In genomic region chr7:100171087-100171681, GRCh38 we compare ENCODE assay signal across 8 cellular contexts. TPM values are rescaled to one million over a fixed set of nuclear protein-coding genes. Genes with fewer than 3 reads are reported as not detected.
DNase-seq lines count a peak whose midpoint lies in the region; ATAC-seq and TF ChIP-seq lines count a peak whose summit lies in the region.
"Had no signal": no experiment of that assay in that cellular context is flagged by ENCODE, and none has a peak within 500 bp of the region (broad histone marks: within the 10 kb centered on the region; RNA-seq: fewer than 3 reads in every experiment).

No MANE protein-coding gene starts in this region.

- peaks cover 61% of the 10 kb centered on the region for H3K27me3 Mint-ChIP-seq in activated CD8-positive, alpha-beta memory T cell treated with anti-CD3 and anti-CD28 coated beads, Interleukin-2, amount 10 ng/mL, durations not matched to agents 7 days and 5 days
- peaks cover 25% of the 10 kb centered on the region for H3K27me3 Mint-ChIP-seq in glutamatergic neuron (ENCODE audit: unreplicated experiment)

- ATAC-seq in activated CD8-positive, alpha-beta memory T cell treated with anti-CD3 and anti-CD28 coated beads, Interleukin-2, amount 10 ng/mL, durations not matched to agents 7 days and 5 days = peak; percentile 82

- CTCF ChIA-PET in activated CD8-positive, alpha-beta memory T cell treated with anti-CD3 and anti-CD28 coated beads, Interleukin-2, amount 10 ng/mL, durations not matched to agents 7 days and 5 days (lab: Charles Lee) = interaction anchor here (0.6 to 1.2 kb wide), 4 partner anchors 11 to 40 kb away, joined by 3 to 6 read pairs (median 3); partner anchors contain the start of gene LAMTOR4

- TF ChIP-seq EP300 in tibial nerve (IDR thresholded peaks at IDR 0.05) = no peak

- H3K27me3 ChIP-seq in tibial nerve = peaks cover 0 to 12% of the 10 kb centered on the region in 2 donors

- peaks cover 0 to 47% (median 27%) of the 10 kb centered on the region in 4 donors for H3K4me1 ChIP-seq in tibial nerve

- no peaks in the 10 kb centered on the region for H3K36me3 ChIP-seq in tibial nerve

- peaks cover 49% of the 10 kb centered on the region for H3K4me1 Mint-ChIP-seq in activated CD8-positive, alpha-beta memory T cell treated with anti-CD3 and anti-CD28 coated beads, Interleukin-2, amount 10 ng/mL, durations not matched to agents 7 days and 5 days
- peaks cover 37% of the 10 kb centered on the region for H3K4me1 Mint-ChIP-seq in glutamatergic neuron (ENCODE audit: low read depth, unreplicated experiment)

- no peak for TF ChIP-seq POLR2A in tibial nerve (IDR thresholded peaks at IDR 0.05)

- no peak for TF ChIP-seq CTCF in glutamatergic neuron (IDR thresholded peaks at IDR 0.05; ENCODE audit: partially characterized antibody, unreplicated experiment)
- no peak for TF ChIP-seq CTCF in tibial nerve (IDR thresholded peaks at IDR 0.05)

- H3K4me3 ChIP-seq in tibial nerve = peak overlapping the region; percentile 22 to 51 (median 36)
- H3K4me3 ChIP-seq: lung had no signal

- no peaks in the 10 kb centered on the region for H3K9me3 ChIP-seq in tibial nerve

- H3K27ac Mint-ChIP-seq in activated CD8-positive, alpha-beta memory T cell treated with anti-CD3 and anti-CD28 coated beads, Interleukin-2, amount 10 ng/mL, durations not matched to agents 7 days and 5 days = no peak overlapping the region
- H3K27ac Mint-ChIP-seq in glutamatergic neuron (ENCODE audit: unreplicated experiment) = no peak overlapping the region

- no peaks in the 10 kb centered on the region for H3K9me3 Mint-ChIP-seq in activated CD8-positive, alpha-beta memory T cell treated with anti-CD3 and anti-CD28 coated beads, Interleukin-2, amount 10 ng/mL, durations not matched to agents 7 days and 5 days (ENCODE audit: low read depth)
- peaks cover 12% of the 10 kb centered on the region for H3K9me3 Mint-ChIP-seq in glutamatergic neuron (ENCODE audit: unreplicated experiment)

- no peak overlapping the region for H3K27ac ChIP-seq in tibial nerve
- H3K27ac ChIP-seq: C4-2B had no signal

- peak overlapping the region; percentile 18 for H3K4me3 Mint-ChIP-seq in activated CD8-positive, alpha-beta memory T cell treated with anti-CD3 and anti-CD28 coated beads, Interleukin-2, amount 10 ng/mL, durations not matched to agents 7 days and 5 days
- peak overlapping the region; percentile 88 for H3K4me3 Mint-ChIP-seq in glutamatergic neuron (ENCODE audit: unreplicated experiment)

- 11 to 21% methylated on average over 19 to 22 of the region's 61 CpGs for WGBS in tibial nerve, 2 donors

- peak; percentile 61 for DNase-seq in activated CD8-positive, alpha-beta memory T cell treated with anti-CD3 and anti-CD28 coated beads, Interleukin-2, amount 10 ng/mL, durations not matched to agents 7 days and 5 days
- no peak for DNase-seq in activated CD8-positive, alpha-beta memory T cell treated with anti-CD3 and anti-CD28 coated beads for 24 hours
- DNase-seq in glutamatergic neuron = peak; percentile 68
- DNase-seq in tibial nerve (ENCODE audit: low spot score in 2 of 2) = no peak
- no peak for DNase-seq in D341Med (ENCODE audit: low spot score)
- DNase-seq in stimulated activated CD8-positive, alpha-beta memory T cell treated with anti-CD3 and anti-CD28 coated beads, Interleukin-4, amount 100 ng/mL, for 48 hours = no peak

- H3K36me3 Mint-ChIP-seq in activated CD8-positive, alpha-beta memory T cell treated with anti-CD3 and anti-CD28 coated beads, Interleukin-2, amount 10 ng/mL, durations not matched to agents 7 days and 5 days = no peaks in the 10 kb centered on the region
- peaks cover 13% of the 10 kb centered on the region for H3K36me3 Mint-ChIP-seq in glutamatergic neuron (ENCODE audit: unreplicated experiment)

RNA-seq across cellular contexts. Expression of gene GAL3ST4, which starts 2.8 kb away (rescaled TPM):
- total RNA-seq in activated CD8-positive, alpha-beta memory T cell treated with anti-CD3 and anti-CD28 coated beads, Interleukin-2, amount 10 ng/mL, durations not matched to agents 7 days and 5 days = 1 to 10 TPM in 1 of 2 experiments, under 1 TPM in 1; 0.61 to 1.4 TPM
- total RNA-seq in glutamatergic neuron (ENCODE audit: unreplicated experiment) (30.9 TPM), tibial nerve (1 to 10 TPM; 2.7 to 8.3 (median 3.8) TPM)

RNA-seq across cellular contexts. Expression of gene GPC2, which starts 6.0 kb away (rescaled TPM):
- 1 to 10 TPM; 2.9 to 6.2 TPM for total RNA-seq in activated CD8-positive, alpha-beta memory T cell treated with anti-CD3 and anti-CD28 coated beads, Interleukin-2, amount 10 ng/mL, durations not matched to agents 7 days and 5 days
- total RNA-seq in glutamatergic neuron (ENCODE audit: unreplicated experiment) = 530 TPM
- total RNA-seq in tibial nerve = 1 to 10 TPM; 1.1 to 3.1 (median 1.7) TPM

RNA-seq across cellular contexts. Expression of gene STAG3, which starts 6.5 kb away (rescaled TPM):
- 10 to 100 TPM in 1 of 2 experiments, 1 to 10 TPM in 1; 8.1 to 20.2 TPM for total RNA-seq in activated CD8-positive, alpha-beta memory T cell treated with anti-CD3 and anti-CD28 coated beads, Interleukin-2, amount 10 ng/mL, durations not matched to agents 7 days and 5 days
- total RNA-seq in glutamatergic neuron (ENCODE audit: unreplicated experiment) = 1.1 TPM
- 1 to 10 TPM; 4.2 to 8.2 (median 6.5) TPM for total RNA-seq in tibial nerve

RNA-seq across cellular contexts. Expression of gene TRAPPC14, which starts 12.7 kb away (rescaled TPM):
- 10 to 100 TPM; 36.8 to 43.5 TPM for total RNA-seq in activated CD8-positive, alpha-beta memory T cell treated with anti-CD3 and anti-CD28 coated beads, Interleukin-2, amount 10 ng/mL, durations not matched to agents 7 days and 5 days
- total RNA-seq in glutamatergic neuron (ENCODE audit: unreplicated experiment) (42.4 TPM), tibial nerve (10 to 100 TPM in 3 of 4 donors, 1 to 10 TPM in 1; 6.9 to 36.9 (median 12.7) TPM)

RNA-seq across cellular contexts. Expression of gene LAMTOR4, which starts 22.5 kb away (rescaled TPM):
- total RNA-seq in activated CD8-positive, alpha-beta memory T cell treated with anti-CD3 and anti-CD28 coated beads, Interleukin-2, amount 10 ng/mL, durations not matched to agents 7 days and 5 days = 100 to 1,000 TPM; 119 to 151 TPM
- 66.9 TPM for total RNA-seq in glutamatergic neuron (ENCODE audit: unreplicated experiment)
- 100 to 1,000 TPM; 226 to 312 (median 252) TPM for total RNA-seq in tibial nerve

Comparison
In these comparisons a context has a peak if more than half of its experiments do, and no peak if none do; other contexts are left out.
1. DNase-seq: peak in activated CD8-positive, alpha-beta memory T cell treated with anti-CD3 and anti-CD28 coated beads, Interleukin-2, amount 10 ng/mL, durations not matched to agents 7 days and 5 days (single experiment) and glutamatergic neuron (single experiment); none in activated CD8-positive, alpha-beta memory T cell treated with anti-CD3 and anti-CD28 coated beads for 24 hours (single experiment), tibial nerve (0 of 2), D341Med (single experiment) and stimulated activated CD8-positive, alpha-beta memory T cell treated with anti-CD3 and anti-CD28 coated beads, Interleukin-4, amount 100 ng/mL, for 48 hours (single experiment).
2. RNA of gene GPC2, which starts 6.0 kb away (total RNA-seq): 530 TPM in glutamatergic neuron (single experiment); 2.9 to 6.2 TPM in activated CD8-positive, alpha-beta memory T cell treated with anti-CD3 and anti-CD28 coated beads, Interleukin-2, amount 10 ng/mL, durations not matched to agents 7 days and 5 days and 1.1 to 3.1 TPM in tibial nerve; every median in the first group is over 10 times any median in the second.